In the genomic region with DNA sequence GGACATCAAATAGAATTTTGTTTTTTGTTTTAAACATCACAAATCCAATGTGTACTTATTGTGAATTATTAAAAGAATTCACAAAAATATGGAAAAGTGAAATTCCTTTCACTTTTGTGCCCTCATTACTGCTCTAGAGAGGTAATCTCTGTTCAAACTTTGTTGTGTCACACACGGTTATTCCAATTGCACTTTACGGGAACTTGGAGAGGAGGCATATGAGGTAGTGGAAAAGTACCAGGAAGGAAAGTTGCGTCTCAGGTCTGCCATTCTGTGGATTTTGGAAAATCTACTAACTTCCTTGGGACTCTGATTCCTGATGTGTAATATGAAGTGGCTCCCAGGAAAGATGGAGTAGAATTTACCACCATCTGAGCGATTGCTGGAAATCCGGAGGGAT, we compare ENCODE assay signal across 1 cellular context.
TF ChIP-seq lines count a peak whose summit lies in the region.

No MANE protein-coding gene starts in this region.

TF ChIP-seq in WTC11, 78 proteins besides CTCF, POLR2A, EP300 and RAD21 (continued from another document):
- TF ChIP-seq, protein P1, sequence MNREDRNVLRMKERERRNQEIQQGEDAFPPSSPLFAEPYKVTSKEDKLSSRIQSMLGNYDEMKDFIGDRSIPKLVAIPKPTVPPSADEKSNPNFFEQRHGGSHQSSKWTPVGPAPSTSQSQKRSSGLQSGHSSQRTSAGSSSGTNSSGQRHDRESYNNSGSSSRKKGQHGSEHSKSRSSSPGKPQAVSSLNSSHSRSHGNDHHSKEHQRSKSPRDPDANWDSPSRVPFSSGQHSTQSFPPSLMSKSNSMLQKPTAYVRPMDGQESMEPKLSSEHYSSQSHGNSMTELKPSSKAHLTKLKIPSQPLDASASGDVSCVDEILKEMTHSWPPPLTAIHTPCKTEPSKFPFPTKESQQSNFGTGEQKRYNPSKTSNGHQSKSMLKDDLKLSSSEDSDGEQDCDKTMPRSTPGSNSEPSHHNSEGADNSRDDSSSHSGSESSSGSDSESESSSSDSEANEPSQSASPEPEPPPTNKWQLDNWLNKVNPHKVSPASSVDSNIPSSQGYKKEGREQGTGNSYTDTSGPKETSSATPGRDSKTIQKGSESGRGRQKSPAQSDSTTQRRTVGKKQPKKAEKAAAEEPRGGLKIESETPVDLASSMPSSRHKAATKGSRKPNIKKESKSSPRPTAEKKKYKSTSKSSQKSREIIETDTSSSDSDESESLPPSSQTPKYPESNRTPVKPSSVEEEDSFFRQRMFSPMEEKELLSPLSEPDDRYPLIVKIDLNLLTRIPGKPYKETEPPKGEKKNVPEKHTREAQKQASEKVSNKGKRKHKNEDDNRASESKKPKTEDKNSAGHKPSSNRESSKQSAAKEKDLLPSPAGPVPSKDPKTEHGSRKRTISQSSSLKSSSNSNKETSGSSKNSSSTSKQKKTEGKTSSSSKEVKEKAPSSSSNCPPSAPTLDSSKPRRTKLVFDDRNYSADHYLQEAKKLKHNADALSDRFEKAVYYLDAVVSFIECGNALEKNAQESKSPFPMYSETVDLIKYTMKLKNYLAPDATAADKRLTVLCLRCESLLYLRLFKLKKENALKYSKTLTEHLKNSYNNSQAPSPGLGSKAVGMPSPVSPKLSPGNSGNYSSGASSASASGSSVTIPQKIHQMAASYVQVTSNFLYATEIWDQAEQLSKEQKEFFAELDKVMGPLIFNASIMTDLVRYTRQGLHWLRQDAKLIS (CRISPR knock-in tag; IDR thresholded peaks at IDR 0.05; ENCODE audit: borderline replicate concordance), result no peak
- TF ChIP-seq ZNF263 (CRISPR knock-in tag; IDR thresholded peaks at IDR 0.05; ENCODE audit: low read depth) (no peak), JUN (CRISPR knock-in tag; IDR thresholded peaks at IDR 0.05) (no peak), ZNF232 (CRISPR knock-in tag; IDR thresholded peaks at IDR 0.05) (no peak), ZNF219 (CRISPR knock-in tag; IDR thresholded peaks at IDR 0.05; ENCODE audit: borderline replicate concordance) (no peak), CREM (CRISPR knock-in tag; IDR thresholded peaks at IDR 0.05) (no peak), NR3C1 (CRISPR knock-in tag; conservative IDR thresholded peaks at IDR 0.05; ENCODE audit: low read depth) (no peak), PRRX2 (CRISPR knock-in tag; IDR thresholded peaks at IDR 0.05) (no peak), ZNF317 (CRISPR knock-in tag; IDR thresholded peaks at IDR 0.05; ENCODE audit: borderline replicate concordance, low read depth) (no peak)
- TF ChIP-seq, protein P2, sequence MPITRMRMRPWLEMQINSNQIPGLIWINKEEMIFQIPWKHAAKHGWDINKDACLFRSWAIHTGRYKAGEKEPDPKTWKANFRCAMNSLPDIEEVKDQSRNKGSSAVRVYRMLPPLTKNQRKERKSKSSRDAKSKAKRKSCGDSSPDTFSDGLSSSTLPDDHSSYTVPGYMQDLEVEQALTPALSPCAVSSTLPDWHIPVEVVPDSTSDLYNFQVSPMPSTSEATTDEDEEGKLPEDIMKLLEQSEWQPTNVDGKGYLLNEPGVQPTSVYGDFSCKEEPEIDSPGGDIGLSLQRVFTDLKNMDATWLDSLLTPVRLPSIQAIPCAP (CRISPR knock-in tag; IDR thresholded peaks at IDR 0.05), result no peak
- TF ChIP-seq, protein P3, sequence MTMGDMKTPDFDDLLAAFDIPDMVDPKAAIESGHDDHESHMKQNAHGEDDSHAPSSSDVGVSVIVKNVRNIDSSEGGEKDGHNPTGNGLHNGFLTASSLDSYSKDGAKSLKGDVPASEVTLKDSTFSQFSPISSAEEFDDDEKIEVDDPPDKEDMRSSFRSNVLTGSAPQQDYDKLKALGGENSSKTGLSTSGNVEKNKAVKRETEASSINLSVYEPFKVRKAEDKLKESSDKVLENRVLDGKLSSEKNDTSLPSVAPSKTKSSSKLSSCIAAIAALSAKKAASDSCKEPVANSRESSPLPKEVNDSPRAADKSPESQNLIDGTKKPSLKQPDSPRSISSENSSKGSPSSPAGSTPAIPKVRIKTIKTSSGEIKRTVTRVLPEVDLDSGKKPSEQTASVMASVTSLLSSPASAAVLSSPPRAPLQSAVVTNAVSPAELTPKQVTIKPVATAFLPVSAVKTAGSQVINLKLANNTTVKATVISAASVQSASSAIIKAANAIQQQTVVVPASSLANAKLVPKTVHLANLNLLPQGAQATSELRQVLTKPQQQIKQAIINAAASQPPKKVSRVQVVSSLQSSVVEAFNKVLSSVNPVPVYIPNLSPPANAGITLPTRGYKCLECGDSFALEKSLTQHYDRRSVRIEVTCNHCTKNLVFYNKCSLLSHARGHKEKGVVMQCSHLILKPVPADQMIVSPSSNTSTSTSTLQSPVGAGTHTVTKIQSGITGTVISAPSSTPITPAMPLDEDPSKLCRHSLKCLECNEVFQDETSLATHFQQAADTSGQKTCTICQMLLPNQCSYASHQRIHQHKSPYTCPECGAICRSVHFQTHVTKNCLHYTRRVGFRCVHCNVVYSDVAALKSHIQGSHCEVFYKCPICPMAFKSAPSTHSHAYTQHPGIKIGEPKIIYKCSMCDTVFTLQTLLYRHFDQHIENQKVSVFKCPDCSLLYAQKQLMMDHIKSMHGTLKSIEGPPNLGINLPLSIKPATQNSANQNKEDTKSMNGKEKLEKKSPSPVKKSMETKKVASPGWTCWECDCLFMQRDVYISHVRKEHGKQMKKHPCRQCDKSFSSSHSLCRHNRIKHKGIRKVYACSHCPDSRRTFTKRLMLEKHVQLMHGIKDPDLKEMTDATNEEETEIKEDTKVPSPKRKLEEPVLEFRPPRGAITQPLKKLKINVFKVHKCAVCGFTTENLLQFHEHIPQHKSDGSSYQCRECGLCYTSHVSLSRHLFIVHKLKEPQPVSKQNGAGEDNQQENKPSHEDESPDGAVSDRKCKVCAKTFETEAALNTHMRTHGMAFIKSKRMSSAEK (CRISPR knock-in tag; IDR thresholded peaks at IDR 0.05; ENCODE audit: borderline replicate concordance), result no peak
- TF ChIP-seq, protein P4, sequence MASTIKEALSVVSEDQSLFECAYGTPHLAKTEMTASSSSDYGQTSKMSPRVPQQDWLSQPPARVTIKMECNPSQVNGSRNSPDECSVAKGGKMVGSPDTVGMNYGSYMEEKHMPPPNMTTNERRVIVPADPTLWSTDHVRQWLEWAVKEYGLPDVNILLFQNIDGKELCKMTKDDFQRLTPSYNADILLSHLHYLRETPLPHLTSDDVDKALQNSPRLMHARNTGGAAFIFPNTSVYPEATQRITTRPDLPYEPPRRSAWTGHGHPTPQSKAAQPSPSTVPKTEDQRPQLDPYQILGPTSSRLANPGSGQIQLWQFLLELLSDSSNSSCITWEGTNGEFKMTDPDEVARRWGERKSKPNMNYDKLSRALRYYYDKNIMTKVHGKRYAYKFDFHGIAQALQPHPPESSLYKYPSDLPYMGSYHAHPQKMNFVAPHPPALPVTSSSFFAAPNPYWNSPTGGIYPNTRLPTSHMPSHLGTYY (CRISPR knock-in tag; IDR thresholded peaks at IDR 0.05), result no peak
- TF ChIP-seq, protein P5, sequence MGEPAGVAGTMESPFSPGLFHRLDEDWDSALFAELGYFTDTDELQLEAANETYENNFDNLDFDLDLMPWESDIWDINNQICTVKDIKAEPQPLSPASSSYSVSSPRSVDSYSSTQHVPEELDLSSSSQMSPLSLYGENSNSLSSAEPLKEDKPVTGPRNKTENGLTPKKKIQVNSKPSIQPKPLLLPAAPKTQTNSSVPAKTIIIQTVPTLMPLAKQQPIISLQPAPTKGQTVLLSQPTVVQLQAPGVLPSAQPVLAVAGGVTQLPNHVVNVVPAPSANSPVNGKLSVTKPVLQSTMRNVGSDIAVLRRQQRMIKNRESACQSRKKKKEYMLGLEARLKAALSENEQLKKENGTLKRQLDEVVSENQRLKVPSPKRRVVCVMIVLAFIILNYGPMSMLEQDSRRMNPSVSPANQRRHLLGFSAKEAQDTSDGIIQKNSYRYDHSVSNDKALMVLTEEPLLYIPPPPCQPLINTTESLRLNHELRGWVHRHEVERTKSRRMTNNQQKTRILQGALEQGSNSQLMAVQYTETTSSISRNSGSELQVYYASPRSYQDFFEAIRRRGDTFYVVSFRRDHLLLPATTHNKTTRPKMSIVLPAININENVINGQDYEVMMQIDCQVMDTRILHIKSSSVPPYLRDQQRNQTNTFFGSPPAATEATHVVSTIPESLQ (CRISPR knock-in tag; IDR thresholded peaks at IDR 0.05), result no peak
- TF ChIP-seq, protein P6, sequence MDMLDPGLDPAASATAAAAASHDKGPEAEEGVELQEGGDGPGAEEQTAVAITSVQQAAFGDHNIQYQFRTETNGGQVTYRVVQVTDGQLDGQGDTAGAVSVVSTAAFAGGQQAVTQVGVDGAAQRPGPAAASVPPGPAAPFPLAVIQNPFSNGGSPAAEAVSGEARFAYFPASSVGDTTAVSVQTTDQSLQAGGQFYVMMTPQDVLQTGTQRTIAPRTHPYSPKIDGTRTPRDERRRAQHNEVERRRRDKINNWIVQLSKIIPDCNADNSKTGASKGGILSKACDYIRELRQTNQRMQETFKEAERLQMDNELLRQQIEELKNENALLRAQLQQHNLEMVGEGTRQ (CRISPR knock-in tag; IDR thresholded peaks at IDR 0.05), result no peak
